Comparison of ENCODE assay signal across 13 cellular contexts in genomic region chr2:176083796-176084261, GRCh38. TPM values are rescaled to one million over a fixed set of nuclear protein-coding genes. Genes with fewer than 3 reads are reported as not detected.
A peak's percentile ranks its signal among the peaks of the same experiment; 100 is the strongest.
DNase-seq lines count a peak whose midpoint lies in the region; ATAC-seq, FAIRE-seq and TF ChIP-seq lines count a peak whose summit lies in the region.
"Had no signal": no experiment of that assay in that cellular context is flagged by ENCODE, and none has a peak within 500 bp of the region (broad histone marks: within the 10 kb centered on the region; RNA-seq: fewer than 3 reads in every experiment).

TSS of gene EVX2 (minus strand) at chr2:176083962. CDS start at chr2:176083776, 186 bp downstream.

- no peak within 1 kb of the TSS for H3K18ac ChIP-seq in H9 (ENCODE audit: insufficient read length, low read depth, low read length)

- H3K79me1 ChIP-seq in H9 (ENCODE audit: insufficient read depth, low read depth, low read length, poor library complexity, severe bottlenecking), result no peaks in the 10 kb centered on the region

- H4K20me1 ChIP-seq in H9 (ENCODE audit: control insufficient read depth, insufficient read depth, insufficient read length) (no peaks in the 10 kb centered on the region), K562 (replicated peaks; ENCODE audit: control insufficient read depth, insufficient read depth, low read length) (peaks cover 4% of the 10 kb centered on the region; the same call in 1 of the 2 replicates)

- H2BK20ac ChIP-seq in H9 (ENCODE audit: low read depth, low read length, poor library complexity, severe bottlenecking), result no peak within 1 kb of the TSS

- peaks cover 85 to 89% of the 10 kb centered on the region in 2 donors for H3K27me3 Mint-ChIP-seq in CD8-positive, alpha-beta memory T cell
- H3K27me3 Mint-ChIP-seq in H9 (ENCODE audit: low read depth), result peaks cover 97% of the 10 kb centered on the region

- no peak for TF ChIP-seq CTCF in H9 (conservative IDR thresholded peaks at IDR 0.05)
- no peak for TF ChIP-seq CTCF in K562 (IDR thresholded peaks at IDR 0.05 in 2 of 3, conservative IDR thresholded peaks at IDR 0.05 in 1 of 3; ENCODE audit: insufficient read depth in 2 of 3, low read depth in 1 of 3, low read length in 3 of 3)
- no peak for TF ChIP-seq CTCF in neutrophil (IDR thresholded peaks at IDR 0.05)

- no peak within 1 kb of the TSS for H3T11ph ChIP-seq in H9 (ENCODE audit: low read length)

- no peak within 1 kb of the TSS for H2AFZ ChIP-seq in H9 (ENCODE audit: low read length)
- H2AFZ ChIP-seq in K562 (ENCODE audit: low read depth, low read length), result no peak within 1 kb of the TSS

- peak within 1 kb of the TSS in 7 of 8 donors; percentile 2 to 95 (median 72) for H3K27ac Mint-ChIP-seq in CD8-positive, alpha-beta memory T cell
- no peak within 1 kb of the TSS for H3K27ac Mint-ChIP-seq in H9

- no peak within 1 kb of the TSS for H4K91ac ChIP-seq in H9 (ENCODE audit: insufficient read length, low read depth, low read length)

- H3K14ac ChIP-seq in H9 (ENCODE audit: insufficient read depth, low read length), result no peak within 1 kb of the TSS

- H3K36me3 Mint-ChIP-seq in CD8-positive, alpha-beta memory T cell, result peaks cover 0 to 8% (median 4%) of the 10 kb centered on the region in 3 donors
- no peaks in the 10 kb centered on the region for H3K36me3 Mint-ChIP-seq in H9 (ENCODE audit: insufficient read depth in 1 of 3, low read depth in 3 of 3)

- CTCF ChIA-PET in CD8-positive, alpha-beta memory T cell (lab: Charles Lee), result interaction anchor here (1.2 kb wide), 1 partner anchor 43 kb away, joined by 5 read pairs; no protein-coding TSS in a partner anchor
- CTCF ChIA-PET in K562 (lab: Yijun Ruan, JAX; ENCODE audit: low intra/inter-chr PET ratio), result no interaction called here

- peaks cover 21% of the 10 kb centered on the region for H3K9me3 ChIP-seq in CD8-positive, alpha-beta memory T cell (ENCODE audit: low read length)
- no peaks in the 10 kb centered on the region for H3K9me3 ChIP-seq in H9 (ENCODE audit: control insufficient read depth, low read depth, low read length)
- peaks cover 10% of the 10 kb centered on the region for H3K9me3 ChIP-seq in K562 (replicated peaks; ENCODE audit: control insufficient read depth, insufficient read depth, low read depth, low read length)
- H3K9me3 ChIP-seq in neutrophil, result peaks cover 9% of the 10 kb centered on the region
- H3K9me3 ChIP-seq: right atrium auricular region had no signal

- H3K9ac ChIP-seq in H9 (ENCODE audit: extremely low read depth, insufficient read length, low read length) (no peak within 1 kb of the TSS), K562 (ENCODE audit: insufficient read depth in 1 of 2, low read depth in 2 of 2, low read length in 2 of 2) (no peak within 1 kb of the TSS)

- peaks cover 4 to 63% (median 62%) of the 10 kb centered on the region in 5 donors for H3K9me3 Mint-ChIP-seq in CD8-positive, alpha-beta memory T cell
- peaks cover 5 to 9% of the 10 kb centered on the region in 2 experiments; a peak in 4 of 5 replicates for H3K9me3 Mint-ChIP-seq in H9

- no peak for TF ChIP-seq RAD21 in K562 (CRISPR knock-in tag; conservative IDR thresholded peaks at IDR 0.05 in 1 of 2, IDR thresholded peaks at IDR 0.05 in 1 of 2)

- H3K4ac ChIP-seq in H9 (ENCODE audit: low read depth, low read length), result no peak within 1 kb of the TSS

- H3K23ac ChIP-seq in H9 (ENCODE audit: insufficient read length, low read depth, low read length), result no peak within 1 kb of the TSS

- peaks cover 6% of the 10 kb centered on the region for H3K4me1 ChIP-seq in CD8-positive, alpha-beta memory T cell (ENCODE audit: insufficient read depth, low read length)
- no peaks in the 10 kb centered on the region for H3K4me1 ChIP-seq in H9 (ENCODE audit: insufficient read depth, low read length)
- H3K4me1 ChIP-seq in K562 (replicated peaks in 1 of 2; ENCODE audit: control insufficient read depth in 2 of 2, insufficient read depth in 2 of 2, low read length in 2 of 2), result peaks cover 0 to 48% of the 10 kb centered on the region in 2 experiments; a peak in 3 of 5 replicates
- H3K4me1 ChIP-seq in neutrophil (ENCODE audit: control insufficient read depth in 1 of 2, insufficient read depth in 1 of 2, low read depth in 1 of 2, low read length in 1 of 2), result peaks cover 78 to 81% of the 10 kb centered on the region in 2 experiments

- no peak within 1 kb of the TSS for H2BK120ac ChIP-seq in H9 (ENCODE audit: low read depth, low read length, poor library complexity, severe bottlenecking)

- in situ Hi-C loops in K562 (cut with MboI), result loop anchor here (10.0 to 25.0 kb wide), 2 partner anchors 659 to 1047 kb away; no protein-coding TSS in a partner anchor

- BruUV-seq in K562 (replicated peaks; lab: Mats Ljungman, UMichigan), result no TSS peak

- H3K23me2 ChIP-seq in H9 (ENCODE audit: insufficient read length, low read depth, low read length, poor library complexity, severe bottlenecking), result peaks cover 6% of the 10 kb centered on the region

- no peak within 1 kb of the TSS for H3K27ac ChIP-seq in CD8-positive, alpha-beta memory T cell (ENCODE audit: low read depth, low read length)
- H3K27ac ChIP-seq in H9 (ENCODE audit: insufficient read length, low read depth, low read length) (no peak within 1 kb of the TSS), K562 (ENCODE audit: extremely low read depth, low read depth, low read length) (no peak within 1 kb of the TSS), neutrophil (no peak within 1 kb of the TSS)
- H3K27ac ChIP-seq: right atrium auricular region had no signal

- H2BK15ac ChIP-seq in H9 (ENCODE audit: low read depth, low read length), result no peak within 1 kb of the TSS

- H3K36me3 ChIP-seq in CD8-positive, alpha-beta memory T cell (ENCODE audit: insufficient read depth, low read length), result no peaks in the 10 kb centered on the region
- no peaks in the 10 kb centered on the region for H3K36me3 ChIP-seq in K562 (ENCODE audit: control insufficient read depth, insufficient read depth, low read length)
- no peaks in the 10 kb centered on the region for H3K36me3 ChIP-seq in neutrophil
- H3K36me3 ChIP-seq: right atrium auricular region had no signal

- H2BK12ac ChIP-seq in H9 (ENCODE audit: insufficient read length, low read depth, low read length), result no peak within 1 kb of the TSS

- POLR2A ChIA-PET in CD8-positive, alpha-beta memory T cell (lab: Charles Lee), result no interaction called here
- POLR2A ChIA-PET in K562 (lab: Yijun Ruan, JAX), result no interaction called here

- no CpG with 5 or more reads among the region's 27 CpGs for WGBS in H9 (ENCODE audit: extremely low coverage, insufficient read length, low lambda C conversion rate)
- WGBS in K562 (ENCODE audit: insufficient coverage, low coverage, missing lambda C conversion rate), result 23% methylated on average over 27 of the region's 27 CpGs

- FAIRE-seq in K562 (lab: Jason Lieb, UNC), result no peak
- FAIRE-seq: bronchial epithelial cell had no signal

- DNase-seq in CD8-positive, alpha-beta memory T cell, result no peak
- DNase-seq in H9, result peak; percentile 1
- DNase-seq in K562 (ENCODE audit: extremely low read depth in 1 of 4, low spot score in 3 of 4), result no peak
- DNase-seq in EL, result no peak
- no peak for DNase-seq in NCI-H1105 treated with DMSO at 0.1 percent for 48 hours (lab: John Stamatoyannopoulos, UW)
- DNase-seq: erythroblast, mammary epithelial cell, RPMI8226 had no signal

- no peak within 1 kb of the TSS for H2BK5ac ChIP-seq in H9 (ENCODE audit: insufficient read length, low read length)

- H2AK5ac ChIP-seq in H9 (ENCODE audit: insufficient read length, low read length), result no peak within 1 kb of the TSS

- H4K5ac ChIP-seq in H9 (ENCODE audit: insufficient read length, low read depth, low read length), result no peak within 1 kb of the TSS

- no peak within 1 kb of the TSS for H3K56ac ChIP-seq in H9 (ENCODE audit: insufficient read length, low read depth, low read length)

- no peak within 1 kb of the TSS for H3K4me2 ChIP-seq in H9 (ENCODE audit: insufficient read depth, insufficient read length, low read length)
- H3K4me2 ChIP-seq in K562 (ENCODE audit: insufficient read depth, low read length), result no peak within 1 kb of the TSS

- intact Hi-C loops in K562 (cut with micrococcal nuclease), result no loop called here

- ATAC-seq in K562 (no peak), GM21529 (IDR thresholded peaks at IDR 0.05; ENCODE audit: unreplicated experiment) (no peak)

- H3K4me3 ChIP-seq in CD8-positive, alpha-beta memory T cell (ENCODE audit: low read length), result no peak within 1 kb of the TSS
- H3K4me3 ChIP-seq in K562 (no peak within 1 kb of the TSS), neutrophil (ENCODE audit: low read depth in 1 of 2, low read length in 1 of 2) (peak within 1 kb of the TSS; percentile 17 to 20)
- H3K4me3 ChIP-seq: right atrium auricular region had no signal

- no peak for TF ChIP-seq POLR2A in K562 (conservative IDR thresholded peaks at IDR 0.05)

- peak within 1 kb of the TSS; percentile 20 to 74 (median 67) for H3K4me3 Mint-ChIP-seq in CD8-positive, alpha-beta memory T cell
- peak within 1 kb of the TSS; percentile 24 to 64; a peak in 4 of 5 replicates for H3K4me3 Mint-ChIP-seq in H9

- H3K4me1 Mint-ChIP-seq in CD8-positive, alpha-beta memory T cell, result peaks cover 13 to 18% (median 17%) of the 10 kb centered on the region in 3 donors
- peaks cover 22 to 47% of the 10 kb centered on the region in 2 experiments for H3K4me1 Mint-ChIP-seq in H9

- no peak within 1 kb of the TSS for H4K8ac ChIP-seq in H9 (replicated peaks; ENCODE audit: insufficient read length, low read depth, low read length)

- H3K79me2 ChIP-seq in H9 (ENCODE audit: insufficient read depth, low read length) (no peaks in the 10 kb centered on the region), K562 (ENCODE audit: control insufficient read depth, insufficient read depth, low read length) (no peaks in the 10 kb centered on the region)

- TF ChIP-seq EP300 in K562 (IDR thresholded peaks at IDR 0.05; ENCODE audit: low read length), result no peak

- peaks cover 93% of the 10 kb centered on the region for H3K27me3 ChIP-seq in CD8-positive, alpha-beta memory T cell (ENCODE audit: insufficient read depth, low read length, poor library complexity, severe bottlenecking)
- peaks cover 95% of the 10 kb centered on the region for H3K27me3 ChIP-seq in H9 (ENCODE audit: insufficient read depth, low read length)
- H3K27me3 ChIP-seq in K562 (ENCODE audit: control insufficient read depth in 2 of 2, insufficient read depth in 2 of 2, low read length in 2 of 2), result peaks cover 57 to 86% of the 10 kb centered on the region in 2 experiments
- peaks cover 100% of the 10 kb centered on the region for H3K27me3 ChIP-seq in neutrophil

- no peaks in the 10 kb centered on the region for H3K9me1 ChIP-seq in K562 (ENCODE audit: control insufficient read depth, insufficient read depth, low read length)

RNA-seq across cellular contexts. Expression of gene EVX2, which starts in this region (rescaled TPM):
- total RNA-seq in CD8-positive, alpha-beta memory T cell, result not detected
- not detected for polyA plus RNA-seq in CD8-positive, alpha-beta memory T cell
- total RNA-seq in H9 (2021), result not detected in 2 replicates
- 0.09 TPM in 1 of 2 replicates, not detected in the other for total RNA-seq in K562 (2011; cell fraction: chromatin; rRNA removed; ENCODE audit: low replicate concordance)
- total RNA-seq in K562 (2011; cell fraction: nucleolus; rRNA removed), result not detected in 2 replicates
- 0.07 TPM in 1 of 2 replicates, not detected in the other for total RNA-seq in K562 (2011; cell fraction: nucleoplasm; rRNA removed)
- 0.04 TPM in 1 of 2 replicates, not detected in the other for total RNA-seq in K562 (2014; rRNA removed)
- not detected in 2 replicates for total RNA-seq in K562 (2014; rRNA removed; fragmentation: Illumina TruSeq; extraction: Trizol)
- not detected in 2 replicates for total RNA-seq in K562 (2015; rRNA removed; fragmentation: Illumina TruSeq; extraction: Trizol)
- not detected in 2 replicates for total RNA-seq in K562 (2021)
- polyA plus RNA-seq in K562 (2011; rRNA removed), result not detected in 2 replicates
- polyA plus RNA-seq in K562 (2011; cell fraction: cytosol; rRNA removed), result not detected in 2 replicates
- polyA plus RNA-seq in K562 (2011; cell fraction: nucleus; rRNA removed), result not detected in 2 replicates
- polyA plus RNA-seq in K562 (2012), result 0.01 TPM in 1 of 2 replicates, not detected in the other
- polyA plus RNA-seq in K562 (2014; fragmentation: Illumina TruSeq; extraction: Trizol), result not detected in 2 replicates
- polyA plus RNA-seq in K562 (2014; fragmentation: Nextera tagmentation; extraction: Ambion mirVana), result not detected
- polyA plus RNA-seq in K562 (2014; rRNA removed), result not detected in 2 replicates
- not detected in 2 replicates for polyA minus RNA-seq in K562 (2011; rRNA and poly(A)+ RNA removed)
- polyA minus RNA-seq in K562 (2011; cell fraction: cytosol; rRNA and poly(A)+ RNA removed), result not detected in 2 replicates
- polyA minus RNA-seq in K562 (2011; cell fraction: nucleus; rRNA and poly(A)+ RNA removed), result not detected in 2 replicates
- total RNA-seq: bronchial epithelial cell, mammary epithelial cell, NCI-H460, right atrium auricular region had no signal
- polyA plus RNA-seq: mammary epithelial cell had no signal

Comparison
In these comparisons a context has a peak if more than half of its experiments do, and no peak if none do; other contexts are left out.
1. Peak in DNase-seq in H9; RNA of the gene not detected or under 1 TPM.
2. H3K4me3 ChIP-seq: peak in neutrophil (2 of 2); none in CD8-positive, alpha-beta memory T cell (single experiment) and K562 (single experiment).
3. H3K27ac Mint-ChIP-seq: peak in CD8-positive, alpha-beta memory T cell (7 of 8); none in H9 (0 of 3).